24 cellular contexts compared by ENCODE assay signal in the genomic region with DNA sequence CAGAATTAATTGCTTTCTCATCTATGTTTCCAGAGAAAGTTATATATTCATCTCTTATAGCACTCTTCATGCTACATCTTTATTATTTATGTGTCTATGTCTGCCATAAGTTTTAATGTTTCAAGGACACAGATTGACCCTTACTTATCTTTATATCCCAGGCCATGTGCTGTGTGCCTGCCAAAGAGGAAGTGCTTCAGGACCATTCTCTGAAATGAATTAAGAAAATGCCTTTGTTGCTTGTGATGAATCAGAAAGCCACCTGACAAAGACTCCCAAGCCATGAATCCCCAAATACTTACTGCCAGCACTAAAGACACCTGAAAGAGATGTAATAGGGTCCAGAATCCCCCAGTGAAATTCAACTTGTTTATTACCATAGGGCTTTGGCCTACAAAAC.
"Had no signal": no experiment of that assay in that cellular context is flagged by ENCODE, and none has a peak within 500 bp of the region (broad histone marks: within the 10 kb centered on the region; RNA-seq: fewer than 3 reads in every experiment).

No MANE protein-coding gene starts in this region.

- ATAC-seq: gastrocnemius medialis; heart right ventricle; left lobe of liver; naive thymus-derived CD8-positive, alpha-beta T cell; stimulated activated naive B cell treated with anti-CD40 and anti-IgM and Interleukin-4, amounts not matched to agents 10 μg/mL and 1 μg/mL and 100 μg/mL, for 72 hours had no signal

- H3K27me3 ChIP-seq: esophagus muscularis mucosa, gastrocnemius medialis, heart right ventricle, right atrium auricular region, sigmoid colon, stomach, transverse colon had no signal

- H3K4me3 ChIP-seq: esophagus muscularis mucosa, gastrocnemius medialis, heart right ventricle, right atrium auricular region, sigmoid colon, skin epidermis, stomach, thoracic aorta, transverse colon had no signal

- H3K4me1 ChIP-seq: gastrocnemius medialis, right atrium auricular region, sigmoid colon, stomach, transverse colon had no signal

- H3K36me3 ChIP-seq: esophagus muscularis mucosa, gastrocnemius medialis, heart right ventricle, right atrium auricular region, sigmoid colon, stomach, thoracic aorta, transverse colon had no signal

- H3K9me3 ChIP-seq: esophagus muscularis mucosa, gastrocnemius medialis, heart right ventricle, right atrium auricular region, sigmoid colon, stomach, thoracic aorta, transverse colon had no signal

- FAIRE-seq: endometrium, islet of Langerhans had no signal

- DNase-seq: cortex of kidney; effector memory CD4-positive, alpha-beta T cell; gastrocnemius medialis; heart right ventricle; hypothalamus; kidney glomerular epithelial cell; mammary epithelial cell; naive thymus-derived CD8-positive, alpha-beta T cell; posterior cingulate gyrus; sigmoid colon; stimulated activated CD4-positive, alpha-beta T cell treated with anti-CD3 and anti-CD28 coated beads, Interleukin-2, amount 100 ng/mL, for 24 hours; stimulated activated CD4-positive, alpha-beta T cell treated with anti-CD3 and anti-CD28 coated beads, Interleukin-4, amount 100 ng/mL, for 4 hours; stimulated activated naive B cell treated with anti-CD40 and anti-IgM and Interleukin-4, amounts not matched to agents 10 μg/mL and 1 μg/mL and 100 μg/mL, for 72 hours; stomach; substantia nigra; transverse colon had no signal

- H3K27ac ChIP-seq: epithelial cell of prostate, esophagus muscularis mucosa, gastrocnemius medialis, heart right ventricle, right atrium auricular region, sigmoid colon, skin epidermis, stomach, thoracic aorta, transverse colon had no signal
